In genomic region chrX:39985551-39985950, GRCh38 we compare ENCODE assay signal across 1 cellular context.
TF ChIP-seq lines count a peak whose summit lies in the region.

No MANE protein-coding gene starts in this region.

TF ChIP-seq in HepG2, 621 proteins besides CTCF, POLR2A, EP300 and RAD21 (continued from another document):
- TF ChIP-seq PATZ1 (CRISPR knock-in tag; IDR thresholded peaks at IDR 0.05) (peak; percentile 69; the same call in 1 of the 2 replicates), ZMYM2 (CRISPR knock-in tag; IDR thresholded peaks at IDR 0.05) (peak; percentile 64; the same call in 1 of the 2 replicates), ATF6 (CRISPR knock-in tag; conservative IDR thresholded peaks at IDR 0.05) (no peak), MYC (CRISPR knock-in tag; IDR thresholded peaks at IDR 0.05; ENCODE audit: borderline replicate concordance) (peak; percentile 37; the same call in 1 of the 2 replicates), GATAD2A (CRISPR knock-in tag; IDR thresholded peaks at IDR 0.05) (0 out of 2 replicates have a peak, but pooled peaks have one; percentile 40), THYN1 (CRISPR knock-in tag; IDR thresholded peaks at IDR 0.05; ENCODE audit: borderline replicate concordance, low read depth) (no peak), RXRB (CRISPR knock-in tag; IDR thresholded peaks at IDR 0.05; ENCODE audit: borderline replicate concordance) (peak; percentile 45; the same call in 1 of the 2 replicates), RARA (CRISPR knock-in tag; IDR thresholded peaks at IDR 0.05) (peak; percentile 74), TBX2 (CRISPR knock-in tag; IDR thresholded peaks at IDR 0.05; ENCODE audit: borderline replicate concordance) (peak; percentile 46; the same call in 1 of the 2 replicates), CC2D1A (CRISPR knock-in tag; IDR thresholded peaks at IDR 0.05) (no peak), KDM1A (CRISPR knock-in tag; IDR thresholded peaks at IDR 0.05) (peak; percentile 89), SAP130 (CRISPR knock-in tag; IDR thresholded peaks at IDR 0.05; ENCODE audit: low read depth) (peak; percentile 45; the same call in 1 of the 2 replicates), MAX (IDR thresholded peaks at IDR 0.05) (peak; percentile 47; the same call in 1 of the 2 replicates), ZNF280B (CRISPR knock-in tag; IDR thresholded peaks at IDR 0.05; ENCODE audit: borderline replicate concordance) (no peak), ZNF737 (CRISPR knock-in tag; IDR thresholded peaks at IDR 0.05; ENCODE audit: borderline replicate concordance) (no peak), ARID5B (CRISPR knock-in tag; IDR thresholded peaks at IDR 0.05) (peak; percentile 57), MAF1 (CRISPR knock-in tag; IDR thresholded peaks at IDR 0.05; ENCODE audit: borderline replicate concordance) (no peak), ZFX (CRISPR knock-in tag; IDR thresholded peaks at IDR 0.05; ENCODE audit: low read depth) (0 out of 2 replicates have a peak, but pooled peaks have one; percentile 26), PAXIP1 (CRISPR knock-in tag; conservative IDR thresholded peaks at IDR 0.05) (0 out of 2 replicates have a peak, but pooled peaks have one; percentile 22), BCL6 (CRISPR knock-in tag; IDR thresholded peaks at IDR 0.05) (peak; percentile 97), SOX6 (IDR thresholded peaks at IDR 0.05) (no peak), SOX6 (CRISPR knock-in tag; IDR thresholded peaks at IDR 0.05) (0 out of 2 replicates have a peak, but pooled peaks have one; percentile 12), FOXO4 (CRISPR knock-in tag; conservative IDR thresholded peaks at IDR 0.05) (no peak), SKI (IDR thresholded peaks at IDR 0.05; ENCODE audit: partially characterized antibody) (peak; percentile 56), ZNF18 (CRISPR knock-in tag; IDR thresholded peaks at IDR 0.05; ENCODE audit: insufficient replicate concordance) (no peak), IRF2 (CRISPR knock-in tag; IDR thresholded peaks at IDR 0.05) (peak; percentile 45; the same call in 1 of the 2 replicates), ELF3 (CRISPR knock-in tag; IDR thresholded peaks at IDR 0.05) (0 out of 2 replicates have a peak, but pooled peaks have one; percentile 16), SOX13 (IDR thresholded peaks at IDR 0.05) (no peak), SOX13 (CRISPR knock-in tag; conservative IDR thresholded peaks at IDR 0.05 in 1 of 2, IDR thresholded peaks at IDR 0.05 in 1 of 2) (peak in 1 of 2 experiments; percentile 44; a peak in 1 of 4 replicates), SALL1 (CRISPR knock-in tag; IDR thresholded peaks at IDR 0.05) (peak; percentile 55), ZNF580 (CRISPR knock-in tag; IDR thresholded peaks at IDR 0.05; ENCODE audit: borderline replicate concordance, low read depth) (peak; percentile 38; the same call in 1 of the 2 replicates), ETV5 (CRISPR knock-in tag; IDR thresholded peaks at IDR 0.05; ENCODE audit: borderline replicate concordance) (peak; percentile 39; the same call in 1 of the 2 replicates), SKIL (CRISPR knock-in tag; IDR thresholded peaks at IDR 0.05; ENCODE audit: borderline replicate concordance) (peak; percentile 77), MED1 (CRISPR knock-in tag; IDR thresholded peaks at IDR 0.05) (peak; percentile 52), IKZF4 (CRISPR knock-in tag; IDR thresholded peaks at IDR 0.05; ENCODE audit: borderline replicate concordance, low read depth, not compliant biosample characterization) (no peak), ZKSCAN5 (CRISPR knock-in tag; IDR thresholded peaks at IDR 0.05) (0 out of 2 replicates have a peak, but pooled peaks have one; percentile 50), TBL1XR1 (IDR thresholded peaks at IDR 0.05; ENCODE audit: borderline replicate concordance, low read length, partially characterized antibody) (peak; percentile 43), ARHGAP35 (CRISPR knock-in tag; IDR thresholded peaks at IDR 0.05; ENCODE audit: borderline replicate concordance) (no peak), ZNF232 (CRISPR knock-in tag; IDR thresholded peaks at IDR 0.05; ENCODE audit: borderline replicate concordance) (no peak), ZNF263 (CRISPR knock-in tag; IDR thresholded peaks at IDR 0.05) (peak; percentile 81)
